Comparison of ENCODE assay signal across 1 cellular context in the genomic region with DNA sequence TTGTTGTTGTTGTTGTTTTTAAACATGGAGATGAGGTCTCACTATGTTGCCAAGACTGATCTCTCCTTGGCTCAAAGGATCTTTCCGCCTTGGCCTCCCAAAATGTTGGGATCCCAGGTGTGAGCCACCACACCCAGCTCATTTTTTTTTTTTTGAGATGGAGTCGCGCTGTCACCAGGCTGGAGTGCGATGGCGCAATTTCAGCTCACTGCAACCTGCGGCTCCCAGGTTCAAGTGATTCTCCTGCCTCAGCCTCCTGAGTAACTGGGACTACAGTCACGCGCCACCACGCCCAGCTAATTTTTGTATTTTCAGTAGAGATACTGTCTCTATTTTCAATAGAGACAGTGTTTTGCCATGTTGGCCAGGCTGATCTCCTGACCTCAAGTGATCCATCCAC.
TF ChIP-seq lines count a peak whose summit lies in the region.

No MANE protein-coding gene starts in this region.

TF ChIP-seq in H1, 55 proteins besides CTCF, POLR2A, EP300 and RAD21:
- TF ChIP-seq CEBPB (IDR thresholded peaks at IDR 0.05; ENCODE audit: low read depth, low read length), result 0 out of 2 replicates have a peak, but pooled peaks have one; percentile 7
- no peak for TF ChIP-seq CREB1 (IDR thresholded peaks at IDR 0.05)
